In genomic region chr14:102813691-102814090, GRCh38 we compare ENCODE assay signal across 20 cellular contexts.
"Had no signal": no experiment of that assay in that cellular context is flagged by ENCODE, and none has a peak within 500 bp of the region (broad histone marks: within the 10 kb centered on the region; RNA-seq: fewer than 3 reads in every experiment).

No MANE protein-coding gene starts in this region.

- H3K4me3 Mint-ChIP-seq: activated CD8-positive, alpha-beta T cell treated with anti-CD3 and anti-CD28 coated beads for 36 hours; activated naive CD8-positive, alpha-beta T cell treated with anti-CD3 and anti-CD28 coated beads, Interleukin-2, amount 10 ng/mL, durations not matched to agents 7 days and 5 days; activated T-helper 1 cell treated with anti-CD3 and anti-CD28 coated beads, Interleukin-12 subunit alpha, Interleukin-12 subunit beta, Interleukin-2, Interleukin-4 antibody, amounts not matched to agents 30 ng/mL and 10 ng/mL and 1 ng/mL, durations not matched to agents 14 hours and 24 hours and 36 hours; neural progenitor cell; T-cell; type B pancreatic cell had no signal

- H3K27ac ChIP-seq: body of pancreas, dorsolateral prefrontal cortex, neural progenitor cell, prostate gland, testis had no signal

- H3K27ac Mint-ChIP-seq: activated naive CD8-positive, alpha-beta T cell treated with anti-CD3 and anti-CD28 coated beads, Interleukin-2, amount 10 ng/mL, durations not matched to agents 7 days and 5 days; neural progenitor cell; type B pancreatic cell had no signal

- H3K27me3 Mint-ChIP-seq: activated CD8-positive, alpha-beta T cell treated with anti-CD3 and anti-CD28 coated beads for 36 hours; activated naive CD8-positive, alpha-beta T cell treated with anti-CD3 and anti-CD28 coated beads, Interleukin-2, amount 10 ng/mL, durations not matched to agents 7 days and 5 days; naive thymus-derived CD4-positive, alpha-beta T cell; T-cell; type B pancreatic cell had no signal

- H3K9me3 Mint-ChIP-seq: activated CD8-positive, alpha-beta T cell treated with anti-CD3 and anti-CD28 coated beads for 36 hours; activated T-helper 1 cell treated with anti-CD3 and anti-CD28 coated beads, Interleukin-12 subunit alpha, Interleukin-12 subunit beta, Interleukin-2, Interleukin-4 antibody, amounts not matched to agents 30 ng/mL and 10 ng/mL and 1 ng/mL, durations not matched to agents 14 hours and 24 hours and 36 hours; naive thymus-derived CD4-positive, alpha-beta T cell; T-cell had no signal

- H3K36me3 ChIP-seq: neural progenitor cell, prostate gland had no signal

- H3K9me3 ChIP-seq: body of pancreas, mucosa of descending colon, prostate gland, testis had no signal

- H3K4me1 ChIP-seq: neural progenitor cell, prostate gland, testis had no signal

- H2AFZ ChIP-seq: neural progenitor cell had no signal

- H3K27me3 ChIP-seq: body of pancreas, dorsolateral prefrontal cortex, neural progenitor cell, testis had no signal

- H3K9ac ChIP-seq: neural progenitor cell had no signal

- DNase-seq: activated CD4-positive, CD25-positive, alpha-beta regulatory T cell treated with anti-CD3 and anti-CD28 coated beads, Interleukin-2, amount 50 U/mL, for 72 hours; activated CD8-positive, alpha-beta memory T cell treated with anti-CD3 and anti-CD28 coated beads, Interleukin-2, amount 50 U/mL, for 4 hours; activated CD8-positive, alpha-beta T cell treated with anti-CD3 and anti-CD28 coated beads for 36 hours; activated naive CD8-positive, alpha-beta T cell treated with anti-CD3 and anti-CD28 coated beads, Interleukin-2, amount 10 ng/mL, durations not matched to agents 7 days and 5 days; body of pancreas; caudate nucleus; dorsolateral prefrontal cortex; foreskin fibroblast; mesenchymal stem cell; mucosa of descending colon; naive thymus-derived CD4-positive, alpha-beta T cell; right cardiac atrium; stimulated activated CD4-positive, alpha-beta T cell treated with anti-CD3 and anti-CD28 coated beads, Interleukin-2, amount 100 ng/mL, for 24 hours; T-cell; testis had no signal

- H3K4me3 ChIP-seq: body of pancreas, dorsolateral prefrontal cortex, mucosa of descending colon, neural progenitor cell, prostate gland, testis had no signal

- ATAC-seq: body of pancreas; mucosa of descending colon; naive thymus-derived CD4-positive, alpha-beta T cell; right cardiac atrium; SK-N-SH treated with all-trans-retinoic acid at 6 μM for 48 hours; T-cell had no signal

- H3K4me2 ChIP-seq: neural progenitor cell had no signal
